Comparison of ENCODE assay signal across 8 cellular contexts in genomic region chr1:36088265-36088576, GRCh38. TPM values are rescaled to one million over a fixed set of nuclear protein-coding genes. Genes with fewer than 3 reads are reported as not detected.
A peak's percentile ranks its signal among the peaks of the same experiment; 100 is the strongest.
DNase-seq lines count a peak whose midpoint lies in the region; ATAC-seq, FAIRE-seq and TF ChIP-seq lines count a peak whose summit lies in the region.

No MANE protein-coding gene starts in this region.

- H4K20me1 ChIP-seq in BLaER1 = peaks cover 33% of the 10 kb centered on the region

- no peak for TF ChIP-seq CTCF in bronchial epithelial cell (IDR thresholded peaks at IDR 0.05; ENCODE audit: insufficient read depth, low read length, severe bottlenecking)

- H3K27me3 ChIP-seq in BLaER1 = no peaks in the 10 kb centered on the region
- no peaks in the 10 kb centered on the region for H3K27me3 ChIP-seq in bronchial epithelial cell (ENCODE audit: control insufficient read depth, insufficient read depth, low read length)
- H3K27me3 ChIP-seq in muscle layer of duodenum (ENCODE audit: low read depth, low read length) = no peaks in the 10 kb centered on the region

- H3K36me3 ChIP-seq in BLaER1 (peaks cover 28% of the 10 kb centered on the region), bronchial epithelial cell (ENCODE audit: control insufficient read depth, insufficient read depth, low read length) (peaks cover 19% of the 10 kb centered on the region), muscle layer of duodenum (ENCODE audit: control insufficient read depth in 1 of 2, insufficient read depth in 2 of 2, low read length in 2 of 2) (peaks cover 16 to 22% of the 10 kb centered on the region in 2 donors)

- ATAC-seq in HG03139 (IDR thresholded peaks at IDR 0.05; ENCODE audit: unreplicated experiment) (peak; percentile 10), HG03108 (IDR thresholded peaks at IDR 0.05; ENCODE audit: unreplicated experiment) (no peak), GM18909 (IDR thresholded peaks at IDR 0.05; ENCODE audit: poor library complexity, unreplicated experiment) (no peak), HG03457 (IDR thresholded peaks at IDR 0.05; ENCODE audit: unreplicated experiment) (no peak), HG02981 (IDR thresholded peaks at IDR 0.05; ENCODE audit: unreplicated experiment) (no peak)

- peak overlapping the region; percentile 89 for H3K9ac ChIP-seq in BLaER1

- no peaks in the 10 kb centered on the region for H3K9me3 ChIP-seq in BLaER1
- H3K9me3 ChIP-seq in muscle layer of duodenum (ENCODE audit: control insufficient read depth in 1 of 2, low read length in 2 of 2) = no peaks in the 10 kb centered on the region

- H3K27ac ChIP-seq in BLaER1 (peak overlapping the region; percentile 94), muscle layer of duodenum (ENCODE audit: low read length) (peak overlapping the region; percentile 45)

- no peak for FAIRE-seq in bronchial epithelial cell (lab: Jason Lieb, UNC)

- DNase-seq in bronchial epithelial cell (ENCODE audit: low read depth) = no peak

- H3K4me1 ChIP-seq in BLaER1 (peaks cover 92% of the 10 kb centered on the region), muscle layer of duodenum (ENCODE audit: control insufficient read depth in 1 of 2, insufficient read depth in 2 of 2, low read length in 2 of 2) (peaks cover 0 to 39% of the 10 kb centered on the region in 2 donors)

- H3K4me3 ChIP-seq in BLaER1 (peak overlapping the region; percentile 91), bronchial epithelial cell (ENCODE audit: low read depth, low read length) (peak overlapping the region; percentile 93), muscle layer of duodenum (ENCODE audit: low read depth in 1 of 2, low read length in 2 of 2) (peak overlapping the region; percentile 94 to 95)

- peak overlapping the region; percentile 96 for H3K4me2 ChIP-seq in BLaER1

RNA-seq across cellular contexts. Expression of gene ADPRS, which starts 0.5 kb away (rescaled TPM):
- 42.4 and 50.0 TPM in 2 replicates for total RNA-seq in bronchial epithelial cell

RNA-seq across cellular contexts. Expression of gene TEKT2, which starts 4.3 kb away (rescaled TPM):
- total RNA-seq in bronchial epithelial cell = under 0.01 and 0.26 TPM in 2 replicates

RNA-seq across cellular contexts. Expression of gene COL8A2, which starts 36.8 kb away (rescaled TPM):
- total RNA-seq in bronchial epithelial cell = 1.6 and 3.3 TPM in 2 replicates
